8 cellular contexts compared by ENCODE assay signal in genomic region chr7:1136841-1137516, GRCh38. TPM values are rescaled to one million over a fixed set of nuclear protein-coding genes. Genes with fewer than 3 reads are reported as not detected.
A peak's percentile ranks its signal among the peaks of the same experiment; 100 is the strongest.
DNase-seq lines count a peak whose midpoint lies in the region; ATAC-seq, FAIRE-seq and TF ChIP-seq lines count a peak whose summit lies in the region.

No MANE protein-coding gene starts in this region.

- H3K4me1 Mint-ChIP-seq in astrocyte (ENCODE audit: low read depth, unreplicated experiment) = peaks cover 8% of the 10 kb centered on the region
- peaks cover 20% of the 10 kb centered on the region for H3K4me1 Mint-ChIP-seq in memory B cell

- peaks cover 7% of the 10 kb centered on the region for H4K20me1 ChIP-seq in astrocyte (ENCODE audit: insufficient read depth, low read length)

- peak overlapping the region; percentile 90 for H3K4me2 ChIP-seq in astrocyte (ENCODE audit: low read length)

- TF ChIP-seq CTCF in astrocyte (IDR thresholded peaks at IDR 0.05; ENCODE audit: insufficient read depth, low read depth, low read length) = no peak

- H3K4me3 ChIP-seq in astrocyte (ENCODE audit: insufficient read depth, low read depth, low read length) = peak overlapping the region; percentile 76

- H3K4me3 Mint-ChIP-seq in astrocyte (ENCODE audit: unreplicated experiment) = peak overlapping the region; percentile 87
- H3K4me3 Mint-ChIP-seq in memory B cell = peak overlapping the region; percentile 82

- no peaks in the 10 kb centered on the region for H3K27me3 ChIP-seq in astrocyte (ENCODE audit: insufficient read depth, low read length)

- no peaks in the 10 kb centered on the region for H3K9me3 ChIP-seq in astrocyte (ENCODE audit: insufficient read depth, low read depth, low read length)

- FAIRE-seq in astrocyte (lab: Jason Lieb, UNC) = no peak

- H3K27me3 Mint-ChIP-seq in astrocyte (ENCODE audit: low read depth, unreplicated experiment) (peaks cover 3% of the 10 kb centered on the region), memory B cell (no peaks in the 10 kb centered on the region)

- DNase-seq in NCI-H2171 treated with DMSO at 0.1 percent for 48 hours (lab: John Stamatoyannopoulos, UW) = peak; percentile 33
- no peak for DNase-seq in NCI-H2171 (lab: John Stamatoyannopoulos, UW)
- DNase-seq in NCI-H1417 treated with DMSO at 0.1 percent for 48 hours (lab: John Stamatoyannopoulos, UW) = peak; percentile 45
- DNase-seq in astrocyte (ENCODE audit: low read depth) = no peak
- no peak for DNase-seq in memory B cell (ENCODE audit: low spot score in 2 of 2)
- no peak for DNase-seq in T-helper 9 cell

- H3K27ac Mint-ChIP-seq in astrocyte (ENCODE audit: unreplicated experiment) (no peak overlapping the region), memory B cell (peak overlapping the region; percentile 100)

- H3K4me1 ChIP-seq in astrocyte (ENCODE audit: insufficient read depth, low read length) = peaks cover 8% of the 10 kb centered on the region

- H2AFZ ChIP-seq in astrocyte (ENCODE audit: low read depth, low read length) = no peak overlapping the region

- H3K36me3 ChIP-seq in astrocyte (ENCODE audit: insufficient read depth, low read length) = no peaks in the 10 kb centered on the region

- peak overlapping the region; percentile 79 for H3K9ac ChIP-seq in astrocyte (ENCODE audit: low read length)

- H3K9me3 Mint-ChIP-seq in astrocyte (ENCODE audit: unreplicated experiment) (no peaks in the 10 kb centered on the region), memory B cell (no peaks in the 10 kb centered on the region)

- H3K27ac ChIP-seq in astrocyte (ENCODE audit: low read depth, low read length) = no peak overlapping the region

- ATAC-seq in memory B cell (ENCODE audit: low read depth) (no peak), HG02852 (IDR thresholded peaks at IDR 0.05; ENCODE audit: unreplicated experiment) (no peak), HG03175 (IDR thresholded peaks at IDR 0.05; ENCODE audit: unreplicated experiment) (no peak)

- peaks cover 26% of the 10 kb centered on the region for H3K79me2 ChIP-seq in astrocyte (ENCODE audit: insufficient read depth, low read length)

- H3K36me3 Mint-ChIP-seq in astrocyte (ENCODE audit: low read depth, unreplicated experiment) = peaks cover 7% of the 10 kb centered on the region
- H3K36me3 Mint-ChIP-seq in memory B cell = no peaks in the 10 kb centered on the region

RNA-seq across cellular contexts. Expression of gene ZFAND2A, which starts 23.0 kb away (rescaled TPM):
- 40.1 and 45.5 TPM in 2 replicates for total RNA-seq in astrocyte

RNA-seq across cellular contexts. Expression of gene GPER1, which starts 49.1 kb away (rescaled TPM):
- total RNA-seq in astrocyte = 13.7 and 17.4 TPM in 2 replicates

Comparison
In these comparisons a context has a peak if more than half of its experiments do, and no peak if none do; other contexts are left out.
1. DNase-seq: peak in NCI-H2171 treated with DMSO at 0.1 percent for 48 hours (single experiment) and NCI-H1417 treated with DMSO at 0.1 percent for 48 hours (single experiment); none in NCI-H2171 (single experiment), astrocyte (single experiment), memory B cell (0 of 2) and T-helper 9 cell (single experiment).